8 cellular contexts compared by ENCODE assay signal in genomic region chr13:42594577-42595571, GRCh38. TPM values are rescaled to one million over a fixed set of nuclear protein-coding genes. Genes with fewer than 3 reads are reported as not detected.
DNase-seq lines count a peak whose midpoint lies in the region; ATAC-seq and TF ChIP-seq lines count a peak whose summit lies in the region.

No MANE protein-coding gene starts in this region.

- H3K36me3 ChIP-seq in body of pancreas (replicated peaks in 1 of 2; ENCODE audit: insufficient read depth in 1 of 2, low read depth in 2 of 2) (no peaks in the 10 kb centered on the region), iPS-18a (ENCODE audit: control insufficient read depth, low read depth, low read length) (no peaks in the 10 kb centered on the region)

- H3K4me3 ChIP-seq in body of pancreas (no peak overlapping the region), iPS-18a (ENCODE audit: low read length) (no peak overlapping the region)

- intact Hi-C loops in body of pancreas (cut with DNase I): no loop called here
- intact Hi-C loops in posterior vena cava (cut with DNase I): no loop called here

- no peak overlapping the region for H3K4me3 Mint-ChIP-seq in T-helper 17 cell

- peak; percentile 26 to 94 (median 75) for TF ChIP-seq CTCF in body of pancreas (IDR thresholded peaks at IDR 0.05)

- ATAC-seq in T-helper 17 cell: peak; percentile 56
- peak; percentile 78 for ATAC-seq in body of pancreas

- H3K9me3 ChIP-seq in T-helper 17 cell (ENCODE audit: control insufficient read depth, low read length, poor library complexity, severe bottlenecking) (no peaks in the 10 kb centered on the region), body of pancreas (no peaks in the 10 kb centered on the region), iPS-18a (ENCODE audit: control insufficient read depth, low read depth, low read length) (no peaks in the 10 kb centered on the region)

- H3K4me1 Mint-ChIP-seq in T-helper 17 cell: no peaks in the 10 kb centered on the region

- peak; percentile 70 for DNase-seq in Ammon's horn (ENCODE audit: low spot score)
- peak; percentile 38 for DNase-seq in GM19238 (ENCODE audit: insufficient read length, low spot score)
- peak; percentile 57 for DNase-seq in NCI-H128 (lab: John Stamatoyannopoulos, UW; ENCODE audit: unreplicated experiment)
- peak in 1 of 3 donors; percentile 35 for DNase-seq in T-helper 17 cell
- peak; percentile 54 to 61 (median 57) for DNase-seq in body of pancreas
- DNase-seq in stimulated activated CD4-positive, alpha-beta T cell treated with anti-CD3 and anti-CD28 coated beads, Interleukin-12 subunit alpha, Interleukin-12 subunit beta, amount 100 ng/mL, for 4 hours: peak; percentile 35
- no peak for DNase-seq in posterior vena cava (ENCODE audit: low spot score)

- peaks cover 61% of the 10 kb centered on the region for H3K27me3 Mint-ChIP-seq in T-helper 17 cell

- 9 to 13% methylated on average over 10 of the region's 10 CpGs for WGBS in body of pancreas, 2 donors

- no peak for TF ChIP-seq POLR2A in body of pancreas (IDR thresholded peaks at IDR 0.05)

- H3K27ac Mint-ChIP-seq in T-helper 17 cell: no peak overlapping the region

- no peaks in the 10 kb centered on the region for H3K36me3 Mint-ChIP-seq in T-helper 17 cell (ENCODE audit: low read depth)

- H3K9ac ChIP-seq in iPS-18a (ENCODE audit: low read length): peak overlapping the region; percentile 10

- no peaks in the 10 kb centered on the region for H3K27me3 ChIP-seq in body of pancreas
- no peaks in the 10 kb centered on the region for H3K27me3 ChIP-seq in iPS-18a (ENCODE audit: control insufficient read depth, insufficient read depth, low read length)

- H3K4me1 ChIP-seq in body of pancreas: peaks cover 4% of the 10 kb centered on the region
- H3K4me1 ChIP-seq in iPS-18a (ENCODE audit: control insufficient read depth, low read depth, low read length): peaks cover 54% of the 10 kb centered on the region

- H3K27ac ChIP-seq in body of pancreas (no peak overlapping the region), iPS-18a (ENCODE audit: low read length) (peak overlapping the region; percentile 60)

RNA-seq across cellular contexts. Expression of gene TNFSF11, which starts 20.9 kb away (rescaled TPM):
- total RNA-seq in T-helper 17 cell: not detected
- 1 to 10 TPM in 1 of 2 donors, not detected in 1; 3.9 TPM for total RNA-seq in body of pancreas
- total RNA-seq in posterior vena cava: not detected
